3 cellular contexts compared by ENCODE assay signal in genomic region chr7:76176951-76177350, GRCh38. TPM values are rescaled to one million over a fixed set of nuclear protein-coding genes. Genes with fewer than 3 reads are reported as not detected.
"Had no signal": no experiment of that assay in that cellular context is flagged by ENCODE, and none has a peak within 500 bp of the region (broad histone marks: within the 10 kb centered on the region; RNA-seq: fewer than 3 reads in every experiment).

No MANE protein-coding gene starts in this region.

RNA-seq across cellular contexts. Expression of gene SRRM3, which starts 24.7 kb away (rescaled TPM):
- total RNA-seq: mononuclear cell; naive thymus-derived CD4-positive, alpha-beta T cell had no signal
- polyA plus RNA-seq: immature natural killer cell; naive thymus-derived CD4-positive, alpha-beta T cell had no signal
